In the genomic region with DNA sequence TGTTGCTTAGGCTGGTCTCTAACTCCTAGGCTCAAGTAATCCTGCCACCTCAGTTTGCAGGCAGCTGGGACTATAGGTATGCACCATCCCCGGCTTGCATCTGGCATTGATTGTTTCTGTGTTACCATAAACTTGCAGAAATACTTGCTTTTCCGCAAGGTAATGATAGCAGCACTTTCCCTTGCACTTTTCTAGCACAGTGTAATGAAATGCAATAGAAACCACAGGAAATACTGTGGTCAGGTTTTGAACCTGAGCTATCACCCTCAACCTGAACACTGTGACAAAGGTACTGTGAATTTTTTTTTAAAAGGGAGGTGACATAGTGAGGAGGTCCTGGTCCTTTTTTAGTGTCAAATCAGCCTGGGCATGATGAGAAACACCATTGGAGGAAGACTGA, we compare ENCODE assay signal across 9 cellular contexts. TPM values are rescaled to one million over a fixed set of nuclear protein-coding genes. Genes with fewer than 3 reads are reported as not detected.
DNase-seq lines count a peak whose midpoint lies in the region; ATAC-seq and TF ChIP-seq lines count a peak whose summit lies in the region.
"Had no signal": no experiment of that assay in that cellular context is flagged by ENCODE, and none has a peak within 500 bp of the region (broad histone marks: within the 10 kb centered on the region; RNA-seq: fewer than 3 reads in every experiment).

No MANE protein-coding gene starts in this region.

- ATAC-seq in GM18505 (IDR thresholded peaks at IDR 0.05; ENCODE audit: unreplicated experiment) (peak; percentile 81), GM19468 (IDR thresholded peaks at IDR 0.05; ENCODE audit: extremely low read depth, unreplicated experiment) (peak; percentile 51), HG03439 (IDR thresholded peaks at IDR 0.05; ENCODE audit: unreplicated experiment) (peak; percentile 68)
- ATAC-seq in activated T-helper 17 cell treated with anti-CD3 and anti-CD28 coated beads, Interleukin-2, amount 50 U/mL, for 72 hours (replicated peaks), result peak; percentile 81

- no peak for TF ChIP-seq POLR2A in GM18505 (IDR thresholded peaks at IDR 0.05; ENCODE audit: borderline replicate concordance, extremely low read depth, insufficient read depth, insufficient read length)

- H3K27me3 Mint-ChIP-seq in activated T-helper 17 cell treated with anti-CD3 and anti-CD28 coated beads, Interleukin-2, amount 50 U/mL, for 72 hours, result peaks cover 1% of the 10 kb centered on the region
- peaks cover 23% of the 10 kb centered on the region for H3K27me3 Mint-ChIP-seq in chondrocyte (ENCODE audit: low read depth)

- no peaks in the 10 kb centered on the region for H3K36me3 Mint-ChIP-seq in activated T-helper 17 cell treated with anti-CD3 and anti-CD28 coated beads, Interleukin-2, amount 50 U/mL, for 72 hours (ENCODE audit: low read depth)
- H3K36me3 Mint-ChIP-seq in chondrocyte (ENCODE audit: low read depth), result no peaks in the 10 kb centered on the region

- DNase-seq in nucleus accumbens (lab: John Stamatoyannopoulos, UW) (no peak), chondrocyte (ENCODE audit: low spot score) (no peak), H7 (no peak), COLO829 (ENCODE audit: low spot score) (no peak)
- DNase-seq: amniotic stem cell had no signal

- no peaks in the 10 kb centered on the region for H3K9me3 Mint-ChIP-seq in activated T-helper 17 cell treated with anti-CD3 and anti-CD28 coated beads, Interleukin-2, amount 50 U/mL, for 72 hours
- no peaks in the 10 kb centered on the region for H3K9me3 Mint-ChIP-seq in chondrocyte (ENCODE audit: low read depth)

- no peaks in the 10 kb centered on the region for H3K27me3 ChIP-seq in H7 (ENCODE audit: control insufficient read depth, insufficient read depth, low read length)

- H3K4me1 Mint-ChIP-seq in activated T-helper 17 cell treated with anti-CD3 and anti-CD28 coated beads, Interleukin-2, amount 50 U/mL, for 72 hours, result peaks cover 29% of the 10 kb centered on the region
- no peaks in the 10 kb centered on the region for H3K4me1 Mint-ChIP-seq in chondrocyte (ENCODE audit: low read depth)

- H3K27ac Mint-ChIP-seq in activated T-helper 17 cell treated with anti-CD3 and anti-CD28 coated beads, Interleukin-2, amount 50 U/mL, for 72 hours, result peak overlapping the region; percentile 29
- no peak overlapping the region for H3K27ac Mint-ChIP-seq in chondrocyte (ENCODE audit: unreplicated experiment)

- H3K4me3 ChIP-seq in H7 (ENCODE audit: insufficient read depth, low read depth, low read length), result no peak overlapping the region

- H3K4me3 Mint-ChIP-seq in activated T-helper 17 cell treated with anti-CD3 and anti-CD28 coated beads, Interleukin-2, amount 50 U/mL, for 72 hours, result peak overlapping the region; percentile 26
- H3K4me3 Mint-ChIP-seq in chondrocyte (ENCODE audit: unreplicated experiment), result no peak overlapping the region

- no peak for TF ChIP-seq CTCF in chondrocyte (IDR thresholded peaks at IDR 0.05)

- H3K36me3 ChIP-seq in H7 (replicated peaks; ENCODE audit: control insufficient read depth, insufficient read depth, low read length), result no peaks in the 10 kb centered on the region

RNA-seq across cellular contexts. Expression of gene DHRS9, which starts 38.3 kb away (rescaled TPM):
- 1 to 10 TPM in 1 of 2 donors, under 1 TPM in 1; 0.71 to 1.5 TPM for total RNA-seq in activated T-helper 17 cell treated with anti-CD3 and anti-CD28 coated beads, Interleukin-2, amount 50 U/mL, for 72 hours
- total RNA-seq in chondrocyte, result not detected in 3 replicates
- total RNA-seq in H7 (2014; rRNA removed; shearing (Covaris generic)), result not detected in 2 replicates
